ENCODE assay signal across 8 cellular contexts in genomic region chr16:4253394-4254150, GRCh38. TPM values are rescaled to one million over a fixed set of nuclear protein-coding genes. Genes with fewer than 3 reads are reported as not detected.
DNase-seq lines count a peak whose midpoint lies in the region; ATAC-seq, FAIRE-seq and TF ChIP-seq lines count a peak whose summit lies in the region.

No MANE protein-coding gene starts in this region.

- no peak for TF ChIP-seq EP300 in transverse colon (IDR thresholded peaks at IDR 0.05; ENCODE audit: low read depth)

- H3K4me2 ChIP-seq in trophoblast cell (ENCODE audit: low read length), result peak overlapping the region; percentile 55

- ATAC-seq in HG02798 (IDR thresholded peaks at IDR 0.05; ENCODE audit: poor library complexity, unreplicated experiment) (peak; percentile 97), Right ventricle myocardium superior (ENCODE audit: poor library complexity) (peak; percentile 98)

- peak; percentile 98 for DNase-seq in GM12891 (ENCODE audit: insufficient read length, low spot score)
- DNase-seq in NCI-H1417 treated with DMSO at 0.1 percent for 48 hours (lab: John Stamatoyannopoulos, UW), result peak; percentile 84
- DNase-seq in SW 1271 (lab: John Stamatoyannopoulos, UW), result peak; percentile 81 to 90
- DNase-seq in adipocyte (ENCODE audit: low read depth), result peak; percentile 100
- peak; percentile 100 for DNase-seq in Right ventricle myocardium superior
- peak; percentile 99 to 100 for DNase-seq in trophoblast cell
- DNase-seq in transverse colon, result peak; percentile 100

- peak overlapping the region; percentile 57 for H2AFZ ChIP-seq in trophoblast cell (ENCODE audit: insufficient read depth, low read length, poor library complexity)

- no peak overlapping the region for H3K14ac ChIP-seq in trophoblast cell (ENCODE audit: low read length)

- peak overlapping the region; percentile 4 for H4K91ac ChIP-seq in trophoblast cell (ENCODE audit: low read depth, low read length)

- TF ChIP-seq POLR2A in GM12891 (IDR thresholded peaks at IDR 0.05; ENCODE audit: low read depth, low read length) (peak; percentile 68), transverse colon (IDR thresholded peaks at IDR 0.05) (peak; percentile 91)

- no peaks in the 10 kb centered on the region for H3K79me1 ChIP-seq in trophoblast cell (ENCODE audit: low read length)

- peak overlapping the region; percentile 70 for H3K27ac ChIP-seq in trophoblast cell (ENCODE audit: low read depth, low read length)
- peak overlapping the region; percentile 87 to 95 (median 92) for H3K27ac ChIP-seq in transverse colon

- H3K9ac ChIP-seq in adipocyte (ENCODE audit: low read length) (peak overlapping the region; percentile 91), trophoblast cell (ENCODE audit: low read length) (no peak overlapping the region)

- intact Hi-C loops in Right ventricle myocardium superior (cut with DNase I) (loop anchor here (10.0 kb wide), 1 partner anchor 269 kb away; no protein-coding TSS in a partner anchor), transverse colon (cut with DNase I; ENCODE audit: low total_unique reads) (loop anchor here (5.0 to 10.0 kb wide), 2 partner anchors 136 to 269 kb away; partner anchors contain the start of gene ADCY9)

- H2BK120ac ChIP-seq in trophoblast cell (ENCODE audit: insufficient read depth, low read length, poor library complexity), result no peak overlapping the region

- peak; percentile 99 for FAIRE-seq in GM12891 (lab: Jason Lieb, UNC)

- no peak overlapping the region for H3K23ac ChIP-seq in trophoblast cell (ENCODE audit: low read length)

- peak overlapping the region; percentile 88 for H3K4me3 ChIP-seq in adipocyte (ENCODE audit: low read length)
- H3K4me3 ChIP-seq in trophoblast cell (ENCODE audit: low read depth, low read length), result peak overlapping the region; percentile 44
- peak overlapping the region; percentile 49 to 53 (median 52) for H3K4me3 ChIP-seq in transverse colon

- H2AK5ac ChIP-seq in trophoblast cell (ENCODE audit: low read length), result no peak overlapping the region

- H2BK12ac ChIP-seq in trophoblast cell (ENCODE audit: low read length), result no peak overlapping the region

- no peak overlapping the region for H3K18ac ChIP-seq in trophoblast cell (ENCODE audit: low read length)

- peaks cover 3% of the 10 kb centered on the region for H3K36me3 ChIP-seq in adipocyte (ENCODE audit: control insufficient read depth, insufficient read depth, low read length, severe bottlenecking)
- peaks cover 3 to 7% of the 10 kb centered on the region in 2 experiments for H3K36me3 ChIP-seq in trophoblast cell (ENCODE audit: control insufficient read depth in 1 of 2, insufficient read depth in 2 of 2, low read length in 2 of 2)
- H3K36me3 ChIP-seq in transverse colon, result no peaks in the 10 kb centered on the region

- H3K9me3 ChIP-seq in adipocyte (ENCODE audit: control insufficient read depth, low read length) (no peaks in the 10 kb centered on the region), trophoblast cell (ENCODE audit: insufficient read depth, low read depth, low read length) (no peaks in the 10 kb centered on the region), transverse colon (no peaks in the 10 kb centered on the region)

- H4K8ac ChIP-seq in trophoblast cell (ENCODE audit: low read depth, low read length), result peak overlapping the region; percentile 18

- H3K27me3 ChIP-seq in adipocyte (replicated peaks; ENCODE audit: control insufficient read depth, insufficient read depth, low read length) (no peaks in the 10 kb centered on the region), trophoblast cell (ENCODE audit: insufficient read depth, low read length) (no peaks in the 10 kb centered on the region), transverse colon (no peaks in the 10 kb centered on the region)

- in situ Hi-C loops in transverse colon (cut with MboI; ENCODE audit: low pct_ligation_motif_present in 1 of 4, low pct_unique_long_range_greater_than_20kb in 1 of 4, low sequenced_read_pairs in 3 of 4), result no loop called here

- H4K12ac ChIP-seq in trophoblast cell (ENCODE audit: low read depth, low read length), result no peak overlapping the region

- H2BK5ac ChIP-seq in trophoblast cell (ENCODE audit: low read depth, low read length, poor library complexity), result no peak overlapping the region

- no peak overlapping the region for H3K4ac ChIP-seq in trophoblast cell (ENCODE audit: low read depth, low read length)

- WGBS in trophoblast cell (ENCODE audit: extremely low coverage, insufficient coverage, insufficient read length), result no CpG with 5 or more reads among the region's 80 CpGs
- 0 to 4% methylated on average over 3 to 52 of the region's 80 CpGs for WGBS in transverse colon (ENCODE audit: low coverage in 1 of 2), 2 donors

- H3K4me1 ChIP-seq in adipocyte (ENCODE audit: control insufficient read depth, insufficient read depth, low read length) (no peaks in the 10 kb centered on the region), trophoblast cell (ENCODE audit: control insufficient read depth in 1 of 2, insufficient read depth in 2 of 2, low read length in 2 of 2) (no peaks in the 10 kb centered on the region), transverse colon (peaks cover 0 to 7% (median 0%) of the 10 kb centered on the region in 4 donors)

- H3K79me2 ChIP-seq in trophoblast cell (ENCODE audit: control insufficient read depth, insufficient read depth, low read length, poor library complexity), result no peaks in the 10 kb centered on the region

- TF ChIP-seq CTCF in transverse colon (IDR thresholded peaks at IDR 0.05), result no peak

TF ChIP-seq in GM12891, 5 proteins besides CTCF, POLR2A, EP300 and RAD21:
- TF ChIP-seq TAF1 (IDR thresholded peaks at IDR 0.05; ENCODE audit: low read depth, low read length), result peak; percentile 56; the same call in 1 of the 2 replicates
- no peak; the same call in 1 of the 2 replicates for TF ChIP-seq POU2F2 (IDR thresholded peaks at IDR 0.05; ENCODE audit: low read depth, low read length)
- peak; percentile 70 for TF ChIP-seq POLR2AphosphoS5 (IDR thresholded peaks at IDR 0.05; ENCODE audit: low read depth, low read length)

RNA-seq across cellular contexts. Expression of gene SRL, which starts 11.7 kb away (rescaled TPM):
- polyA plus RNA-seq in GM12891 (2012; ENCODE audit: low read depth, missing spikeins), result not detected
- 350 TPM for total RNA-seq in Right ventricle myocardium superior
- polyA plus RNA-seq in trophoblast cell (2013), result not detected in 2 replicates
- under 1 TPM in 2 of 4 donors, not detected in 2; 0.32 to 0.68 TPM for total RNA-seq in transverse colon

RNA-seq across cellular contexts. Expression of gene TFAP4, which starts 19.3 kb away (rescaled TPM):
- polyA plus RNA-seq in GM12891 (2012; ENCODE audit: low read depth, missing spikeins), result 5.7 TPM
- 4.0 TPM for total RNA-seq in Right ventricle myocardium superior
- 4.5 and 4.6 TPM in 2 replicates for polyA plus RNA-seq in trophoblast cell (2013)
- 1 to 10 TPM; 4.6 to 8.4 (median 6.3) TPM for total RNA-seq in transverse colon

Comparison
In these comparisons a context has a peak if more than half of its experiments do, and no peak if none do; other contexts are left out.
1. Peak in every context shown above with its lines: DNase-seq, ATAC-seq, H3K4me3 ChIP-seq and H3K27ac ChIP-seq.
2. RNA of gene SRL, which starts 11.7 kb away (total RNA-seq): 350 TPM in Right ventricle myocardium superior (single experiment); 0.32 to 0.68 TPM in transverse colon; every median in the first group is over 100 times any median in the second.